Comparison of ENCODE assay signal across 8 cellular contexts in genomic region chr19:47107953-47108746, GRCh38. TPM values are rescaled to one million over a fixed set of nuclear protein-coding genes. Genes with fewer than 3 reads are reported as not detected.
A peak's percentile ranks its signal among the peaks of the same experiment; 100 is the strongest.
DNase-seq lines count a peak whose midpoint lies in the region; TF ChIP-seq lines count a peak whose summit lies in the region.

No MANE protein-coding gene starts in this region.

- H3K27ac ChIP-seq in cingulate gyrus (ENCODE audit: low read depth, low read length): peak overlapping the region; percentile 73
- H3K27ac ChIP-seq in neural progenitor cell: peak overlapping the region; percentile 10

- DNase-seq in COLO668 (lab: John Stamatoyannopoulos, UW; ENCODE audit: unreplicated experiment): peak; percentile 11
- DNase-seq in NCI-H446 treated with DMSO at 0.1 percent for 48 hours (lab: John Stamatoyannopoulos, UW): peak; percentile 77
- no peak for DNase-seq in neural progenitor cell (ENCODE audit: low spot score)
- no peak for DNase-seq in GM03348 (ENCODE audit: low spot score)
- DNase-seq in posterior vena cava (ENCODE audit: low spot score): no peak
- no peak for DNase-seq in ureter (ENCODE audit: low spot score)
- DNase-seq in activated CD8-positive, alpha-beta memory T cell treated with anti-CD3 and anti-CD28 coated beads, Interleukin-2, amount 50 U/mL, for 4 hours: no peak

- H3K9ac ChIP-seq in neural progenitor cell: no peak overlapping the region

- H3K4me3 Mint-ChIP-seq in neural progenitor cell: no peak overlapping the region

- peaks cover 28% of the 10 kb centered on the region for H4K20me1 ChIP-seq in neural progenitor cell (ENCODE audit: low read depth)

- H3K27me3 ChIP-seq in neural progenitor cell: no peaks in the 10 kb centered on the region

- peaks cover 27% of the 10 kb centered on the region for H3K4me1 ChIP-seq in neural progenitor cell

- H3K4me3 ChIP-seq in neural progenitor cell: no peak overlapping the region

- H3K27ac Mint-ChIP-seq in neural progenitor cell: peak overlapping the region; percentile 42

- peaks cover 16% of the 10 kb centered on the region for H3K36me3 Mint-ChIP-seq in neural progenitor cell

- H3K27me3 Mint-ChIP-seq in neural progenitor cell (ENCODE audit: insufficient read depth, low read depth): no peaks in the 10 kb centered on the region

- no peaks in the 10 kb centered on the region for H3K36me3 ChIP-seq in neural progenitor cell

- H3K4me1 Mint-ChIP-seq in neural progenitor cell: peaks cover 52% of the 10 kb centered on the region

- H3K4me2 ChIP-seq in neural progenitor cell: peak overlapping the region; percentile 88

- no peaks in the 10 kb centered on the region for H3K9me3 Mint-ChIP-seq in neural progenitor cell

- intact Hi-C loops in posterior vena cava (cut with DNase I): no loop called here

- H2AFZ ChIP-seq in neural progenitor cell (replicated peaks): no peak overlapping the region

- H3K9me3 ChIP-seq in neural progenitor cell (ENCODE audit: low read depth): no peaks in the 10 kb centered on the region

- H3K79me2 ChIP-seq in neural progenitor cell (ENCODE audit: low read depth): peaks cover 91% of the 10 kb centered on the region

- peaks cover 22% of the 10 kb centered on the region for H3F3A ChIP-seq in neural progenitor cell (ENCODE audit: low read depth)

- TF ChIP-seq CTCF in neural progenitor cell (IDR thresholded peaks at IDR 0.05): no peak

RNA-seq across cellular contexts. Expression of gene ZC3H4, which starts 5.4 kb away (rescaled TPM):
- total RNA-seq in neural progenitor cell (ENCODE audit: low replicate concordance): 19.1 and 29.1 TPM in 2 replicates
- total RNA-seq in posterior vena cava: 10 to 100 TPM; 33.6 to 39.5 TPM
- total RNA-seq in ureter: 55.1 TPM

RNA-seq across cellular contexts. Expression of gene SAE1, which starts 22.5 kb away (rescaled TPM):
- 258 and 305 TPM in 2 replicates for total RNA-seq in neural progenitor cell (ENCODE audit: low replicate concordance)
- total RNA-seq in posterior vena cava: 10 to 100 TPM; 55.9 to 57.4 TPM
- 56.9 TPM for total RNA-seq in ureter

RNA-seq across cellular contexts. Expression of gene TMEM160, which starts 59.7 kb away (rescaled TPM):
- total RNA-seq in neural progenitor cell (ENCODE audit: low replicate concordance) (8.0 and 66.2 TPM in 2 replicates), posterior vena cava (10 to 100 TPM; 23.8 to 25.2 TPM), ureter (15.5 TPM)

Comparison
In these comparisons a context has a peak if more than half of its experiments do, and no peak if none do; other contexts are left out.
1. DNase-seq: peak in COLO668 (single experiment) and NCI-H446 treated with DMSO at 0.1 percent for 48 hours (single experiment); none in neural progenitor cell (single experiment), GM03348 (single experiment), posterior vena cava (single experiment), ureter (single experiment) and activated CD8-positive, alpha-beta memory T cell treated with anti-CD3 and anti-CD28 coated beads, Interleukin-2, amount 50 U/mL, for 4 hours (single experiment).